In the genomic region with DNA sequence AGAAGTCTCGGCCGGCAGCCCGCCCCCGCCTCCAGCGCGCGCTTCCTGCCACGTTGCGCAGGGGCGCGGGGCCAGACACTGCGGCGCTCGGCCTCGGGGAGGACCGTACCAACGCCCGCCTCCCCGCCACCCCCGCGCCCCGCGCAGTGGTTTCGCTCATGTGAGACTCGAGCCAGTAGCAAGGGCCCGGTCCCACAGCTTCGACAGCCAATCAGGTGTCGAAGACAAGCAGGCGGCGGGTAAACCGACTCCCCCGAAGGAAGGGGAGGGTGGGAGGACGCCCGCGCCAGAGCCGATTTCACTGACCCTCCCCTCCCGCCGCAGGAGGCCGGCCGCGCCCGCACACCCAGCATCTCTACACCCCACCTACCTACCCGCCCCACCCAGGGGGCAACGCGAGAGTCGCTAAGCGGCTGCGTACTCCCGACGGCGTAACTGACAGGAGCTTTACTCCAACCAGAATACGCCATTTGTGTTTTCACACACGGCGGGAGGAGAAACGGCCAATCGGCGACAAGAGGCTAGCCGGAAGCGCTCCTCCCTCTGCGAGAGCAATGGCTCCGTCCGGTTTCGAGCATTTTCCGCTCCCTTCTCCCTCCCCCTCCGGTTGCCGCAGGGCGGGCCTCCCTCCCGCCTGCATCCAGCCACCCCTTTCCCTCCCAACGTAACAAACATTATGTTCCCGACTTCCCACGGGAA, we compare ENCODE assay signal across 1 cellular context.
TF ChIP-seq lines count a peak whose summit lies in the region.

No MANE protein-coding gene starts in this region.

TF ChIP-seq in SK-N-SH, 30 proteins besides CTCF, POLR2A, EP300 and RAD21 (continued from another document):
- TF ChIP-seq FOXM1 (IDR thresholded peaks at IDR 0.05; ENCODE audit: low read depth) (0 out of 2 replicates have a peak, but pooled peaks have one; percentile 41), REST (IDR thresholded peaks at IDR 0.05; ENCODE audit: low read depth, low read length) (no peak), PBX3 (IDR thresholded peaks at IDR 0.05) (peak; percentile 98), IRF3 (IDR thresholded peaks at IDR 0.05; ENCODE audit: low read depth, low read length) (peak; percentile 84), MXI1 (IDR thresholded peaks at IDR 0.05; ENCODE audit: low read depth, low read length) (peak; percentile 76), ELF1 (IDR thresholded peaks at IDR 0.05) (peak; percentile 68), GABPA (IDR thresholded peaks at IDR 0.05; ENCODE audit: low read depth) (peak; percentile 80), SIN3A (IDR thresholded peaks at IDR 0.05; ENCODE audit: borderline replicate concordance, low read depth, low read length) (peak; percentile 11; the same call in 1 of the 2 replicates), EZH2phosphoT487 (IDR thresholded peaks at IDR 0.05; ENCODE audit: borderline replicate concordance, low read depth) (no peak), JUND (IDR thresholded peaks at IDR 0.05) (no peak; the same call in 1 of the 2 replicates), GATA2 (CRISPR knock-in tag; IDR thresholded peaks at IDR 0.05) (no peak), CHD2 (IDR thresholded peaks at IDR 0.05; ENCODE audit: low read length, partially characterized antibody) (peak; percentile 98), MAX (IDR thresholded peaks at IDR 0.05; ENCODE audit: low read depth) (peak; percentile 97), RXRA (IDR thresholded peaks at IDR 0.05; ENCODE audit: borderline replicate concordance, low read depth) (no peak), RCOR1 (IDR thresholded peaks at IDR 0.05; ENCODE audit: low read length) (no peak), SMC3 (IDR thresholded peaks at IDR 0.05; ENCODE audit: low read depth, low read length) (no peak), MEF2A (IDR thresholded peaks at IDR 0.05; ENCODE audit: borderline replicate concordance, low read depth) (no peak; the same call in 1 of the 2 replicates), TCF12 (IDR thresholded peaks at IDR 0.05) (peak; percentile 4; the same call in 1 of the 2 replicates), FOXJ3 (CRISPR knock-in tag; IDR thresholded peaks at IDR 0.05) (no peak)
